1 cellular context compared by ENCODE assay signal in genomic region chr19:1287622-1288527, GRCh38.
TF ChIP-seq lines count a peak whose summit lies in the region.

No MANE protein-coding gene starts in this region.

TF ChIP-seq in H1, 55 proteins besides CTCF, POLR2A, EP300 and RAD21:
- TF ChIP-seq HDAC2 (IDR thresholded peaks at IDR 0.05; ENCODE audit: borderline replicate concordance in 1 of 2, low read depth in 2 of 2, low read length in 2 of 2) (no peak), KDM1A (IDR thresholded peaks at IDR 0.05; ENCODE audit: borderline replicate concordance, low read length) (no peak), TCF12 (IDR thresholded peaks at IDR 0.05; ENCODE audit: low read depth, low read length) (no peak), SIRT6 (IDR thresholded peaks at IDR 0.05; ENCODE audit: low read length) (no peak), RBBP5 (IDR thresholded peaks at IDR 0.05; ENCODE audit: borderline replicate concordance, low read depth, low read length) (no peak)
TF ChIP-seq in H1: peak in this region for 0.
